39 cellular contexts compared by ENCODE assay signal in the genomic region with DNA sequence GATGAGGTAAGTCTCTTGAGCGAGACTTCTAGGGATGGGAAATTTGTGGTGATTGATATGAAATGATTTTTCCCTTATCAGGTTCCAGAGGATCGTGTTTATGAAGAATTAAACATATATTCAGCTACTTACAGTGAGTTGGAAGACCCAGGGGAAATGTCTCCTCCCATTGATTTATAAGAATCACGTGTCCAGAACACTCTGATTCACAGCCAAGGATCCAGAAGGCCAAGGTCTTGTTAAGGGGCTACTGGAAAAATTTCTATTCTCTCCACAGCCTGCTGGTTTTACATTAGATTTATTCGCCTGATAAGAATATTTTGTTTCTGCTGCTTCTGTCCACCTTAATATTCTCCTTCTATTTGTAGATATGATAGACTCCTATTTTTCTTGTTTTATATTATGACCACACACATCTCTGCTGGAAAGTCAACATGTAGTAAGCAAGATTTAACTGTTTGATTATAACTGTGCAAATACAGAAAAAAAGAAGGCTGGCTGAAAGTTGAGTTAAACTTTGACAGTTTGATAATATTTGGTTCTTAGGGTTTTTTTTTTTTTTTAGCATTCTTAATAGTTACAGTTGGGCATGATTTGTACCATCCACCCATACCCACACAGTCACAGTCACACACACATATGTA. TPM values are rescaled to one million over a fixed set of nuclear protein-coding genes. Genes with fewer than 3 reads are reported as not detected.
"Had no signal": no experiment of that assay in that cellular context is flagged by ENCODE, and none has a peak within 500 bp of the region (broad histone marks: within the 10 kb centered on the region; RNA-seq: fewer than 3 reads in every experiment).

No MANE protein-coding gene starts in this region.

- H3K36me3 ChIP-seq: adrenal gland, ascending aorta, brain microvascular endothelial cell, breast epithelium, cardiac muscle cell had no signal

- H3K27me3 ChIP-seq: adrenal gland, ascending aorta, body of pancreas, brain microvascular endothelial cell, cardiac muscle cell had no signal

- FAIRE-seq: astrocyte, bronchial epithelial cell had no signal

- H3K9me3 ChIP-seq: adrenal gland, ascending aorta, body of pancreas, breast epithelium had no signal

- H3K4me3 ChIP-seq: adrenal gland, ascending aorta, body of pancreas, breast epithelium, cardiac muscle cell had no signal

- H3K27ac ChIP-seq: adrenal gland, ascending aorta, body of pancreas, brain microvascular endothelial cell, breast epithelium, cardiac muscle cell had no signal

- DNase-seq: activated effector memory CD4-positive, alpha-beta T cell treated with anti-CD3 and anti-CD28 coated beads, Interleukin-2, amount 50 U/mL, for 16 hours; activated effector memory CD4-positive, alpha-beta T cell treated with Interleukin-2 at 50 U/mL for 16 hours; activated gamma-delta T cell; activated gamma-delta T cell treated with Interleukin-2 at 50 U/mL for 16 hours; activated naive CD4-positive, alpha-beta T cell; activated naive CD4-positive, alpha-beta T cell treated with anti-CD3 and anti-CD28 coated beads for 36 hours; activated naive CD4-positive, alpha-beta T cell treated with anti-CD3 and anti-CD28 coated beads, Interleukin-2, amount 10 ng/mL, durations not matched to agents 7 days and 5 days; activated naive CD4-positive, alpha-beta T cell treated with anti-CD3 and anti-CD28 coated beads, Interleukin-2, amount 50 U/mL, for 16 hours; activated naive CD4-positive, alpha-beta T cell treated with Interleukin-2 at 50 U/mL for 16 hours; activated naive CD8-positive, alpha-beta T cell treated with anti-CD3 and anti-CD28 coated beads for 36 hours; activated naive CD8-positive, alpha-beta T cell treated with anti-CD3 and anti-CD28 coated beads, Interleukin-2, amount 10 ng/mL, durations not matched to agents 7 days and 5 days; activated naive CD8-positive, alpha-beta T cell treated with anti-CD3 and anti-CD28 coated beads, Interleukin-2, amount 50 U/mL, for 24 hours; activated T-cell treated with anti-CD3 and anti-CD28 coated beads, Interleukin-2, amount 50 U/mL, for 24 hours; activated T-cell treated with anti-CD3 and anti-CD28 coated beads, Interleukin-2, amount 50 U/mL, for 4 hours; activated T-cell treated with anti-CD3 and anti-CD28 coated beads, Interleukin-2, amount 50 U/mL, for 48 hours; activated T-cell treated with anti-CD3 and anti-CD28 coated beads, Interleukin-2, amount 50 U/mL, for 72 hours; adrenal gland; amniotic stem cell; amygdala; anterior cingulate cortex; aorta; body of pancreas; brain microvascular endothelial cell; caudate nucleus; central memory CD4-positive, alpha-beta T cell; cerebellar nuclear complex had no signal

- ATAC-seq: activated naive CD4-positive, alpha-beta T cell treated with anti-CD3 and anti-CD28 coated beads, Interleukin-2, amount 50 U/mL, for 72 hours; activated naive CD8-positive, alpha-beta T cell treated with anti-CD3 and anti-CD28 coated beads, Interleukin-2, amount 50 U/mL, for 24 hours; activated T-cell treated with anti-CD3 and anti-CD28 coated beads, Interleukin-2, amount 50 U/mL, for 4 hours; activated T-cell treated with anti-CD3 and anti-CD28 coated beads, Interleukin-2, amount 50 U/mL, for 72 hours; activated T-helper 17 cell treated with anti-CD3 and anti-CD28 coated beads, Interleukin-2, amount 50 U/mL, for 72 hours; body of pancreas had no signal

- H3K4me1 ChIP-seq: adrenal gland, ascending aorta, breast epithelium had no signal

RNA-seq across cellular contexts. Expression of a gene that starts 7.1 kb away (rescaled TPM):
- total RNA-seq: activated naive CD4-positive, alpha-beta T cell treated with anti-CD3 and anti-CD28 coated beads for 36 hours; activated naive CD4-positive, alpha-beta T cell treated with anti-CD3 and anti-CD28 coated beads, Interleukin-2, amount 50 U/mL, for 72 hours; activated naive CD8-positive, alpha-beta T cell treated with anti-CD3 and anti-CD28 coated beads for 36 hours; activated naive CD8-positive, alpha-beta T cell treated with anti-CD3 and anti-CD28 coated beads, Interleukin-2, amount 10 ng/mL, durations not matched to agents 7 days and 5 days; activated T-cell treated with anti-CD3 and anti-CD28 coated beads, Interleukin-2, amount 50 U/mL, for 4 hours; activated T-cell treated with anti-CD3 and anti-CD28 coated beads, Interleukin-2, amount 50 U/mL, for 72 hours; activated T-helper 1 cell treated with anti-CD3 and anti-CD28 coated beads, Interleukin-12 subunit alpha, Interleukin-12 subunit beta, Interleukin-2, Interleukin-4 antibody, amounts not matched to agents 30 ng/mL and 10 ng/mL and 1 ng/mL, durations not matched to agents 14 hours and 24 hours and 36 hours; activated T-helper 17 cell treated with anti-CD3 and anti-CD28 coated beads, Interleukin-2, amount 50 U/mL, for 72 hours; activated T-helper 2 cell treated with anti-CD3 and anti-CD28 coated beads, Interferon-gamma antibody, Interleukin-2, Interleukin-4, amounts not matched to agents 10 μg/mL and 5 μg/mL and 100 μg/mL, durations not matched to agents 14 hours and 24 hours and 36 hours; ascending aorta; astrocyte; bronchial epithelial cell; cardiac muscle cell; cerebellum; chondrocyte had no signal
- polyA plus RNA-seq: cardiac muscle cell had no signal

RNA-seq across cellular contexts. Expression of a gene that starts 39.1 kb away (rescaled TPM):
- total RNA-seq: activated naive CD4-positive, alpha-beta T cell treated with anti-CD3 and anti-CD28 coated beads for 36 hours; activated naive CD4-positive, alpha-beta T cell treated with anti-CD3 and anti-CD28 coated beads, Interleukin-2, amount 50 U/mL, for 72 hours; activated naive CD8-positive, alpha-beta T cell treated with anti-CD3 and anti-CD28 coated beads for 36 hours; activated naive CD8-positive, alpha-beta T cell treated with anti-CD3 and anti-CD28 coated beads, Interleukin-2, amount 10 ng/mL, durations not matched to agents 7 days and 5 days; activated T-cell treated with anti-CD3 and anti-CD28 coated beads, Interleukin-2, amount 50 U/mL, for 4 hours; activated T-cell treated with anti-CD3 and anti-CD28 coated beads, Interleukin-2, amount 50 U/mL, for 72 hours; activated T-helper 1 cell treated with anti-CD3 and anti-CD28 coated beads, Interleukin-12 subunit alpha, Interleukin-12 subunit beta, Interleukin-2, Interleukin-4 antibody, amounts not matched to agents 30 ng/mL and 10 ng/mL and 1 ng/mL, durations not matched to agents 14 hours and 24 hours and 36 hours; activated T-helper 17 cell treated with anti-CD3 and anti-CD28 coated beads, Interleukin-2, amount 50 U/mL, for 72 hours; activated T-helper 2 cell treated with anti-CD3 and anti-CD28 coated beads, Interferon-gamma antibody, Interleukin-2, Interleukin-4, amounts not matched to agents 10 μg/mL and 5 μg/mL and 100 μg/mL, durations not matched to agents 14 hours and 24 hours and 36 hours; adrenal gland; aorta; ascending aorta; astrocyte; body of pancreas; breast epithelium; bronchial epithelial cell; cardiac muscle cell; chondrocyte had no signal
- polyA plus RNA-seq: adrenal gland, aorta, cardiac muscle cell had no signal

RNA-seq across cellular contexts. Expression of a gene that starts 55.4 kb away (rescaled TPM):
- total RNA-seq: activated naive CD4-positive, alpha-beta T cell treated with anti-CD3 and anti-CD28 coated beads for 36 hours; activated naive CD4-positive, alpha-beta T cell treated with anti-CD3 and anti-CD28 coated beads, Interleukin-2, amount 50 U/mL, for 72 hours; activated naive CD8-positive, alpha-beta T cell treated with anti-CD3 and anti-CD28 coated beads for 36 hours; activated naive CD8-positive, alpha-beta T cell treated with anti-CD3 and anti-CD28 coated beads, Interleukin-2, amount 10 ng/mL, durations not matched to agents 7 days and 5 days; activated T-cell treated with anti-CD3 and anti-CD28 coated beads, Interleukin-2, amount 50 U/mL, for 4 hours; activated T-cell treated with anti-CD3 and anti-CD28 coated beads, Interleukin-2, amount 50 U/mL, for 72 hours; activated T-helper 1 cell treated with anti-CD3 and anti-CD28 coated beads, Interleukin-12 subunit alpha, Interleukin-12 subunit beta, Interleukin-2, Interleukin-4 antibody, amounts not matched to agents 30 ng/mL and 10 ng/mL and 1 ng/mL, durations not matched to agents 14 hours and 24 hours and 36 hours; activated T-helper 17 cell treated with anti-CD3 and anti-CD28 coated beads, Interleukin-2, amount 50 U/mL, for 72 hours; activated T-helper 2 cell treated with anti-CD3 and anti-CD28 coated beads, Interferon-gamma antibody, Interleukin-2, Interleukin-4, amounts not matched to agents 10 μg/mL and 5 μg/mL and 100 μg/mL, durations not matched to agents 14 hours and 24 hours and 36 hours; adrenal gland; aorta; ascending aorta; astrocyte; body of pancreas; breast epithelium; bronchial epithelial cell; cardiac muscle cell; cardiac septum; cerebellum; chondrocyte had no signal
- polyA plus RNA-seq: adipose tissue, adrenal gland, aorta, cardiac muscle cell had no signal
